Comparison of ENCODE assay signal across 15 cellular contexts in the genomic region with DNA sequence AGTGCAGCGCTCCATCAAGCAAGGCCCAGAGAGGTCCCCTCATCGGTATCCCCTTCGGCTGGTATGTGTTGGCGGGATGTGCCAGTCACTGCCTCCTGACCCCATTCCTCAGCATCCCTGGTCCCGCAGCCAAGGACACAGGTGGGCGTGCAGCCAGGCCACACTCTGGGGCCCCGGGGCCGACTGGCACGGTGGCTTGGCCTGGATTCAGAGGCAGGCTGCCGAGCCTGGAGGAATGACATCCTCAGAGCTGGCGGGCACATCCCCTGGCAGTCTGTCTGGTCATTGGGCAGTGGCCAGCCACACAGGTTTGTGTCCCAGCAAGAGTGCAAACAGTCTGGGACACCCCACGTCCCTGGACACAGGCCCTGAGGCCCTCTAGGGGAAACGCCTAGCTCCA.
DNase-seq lines count a peak whose midpoint lies in the region; ATAC-seq and TF ChIP-seq lines count a peak whose summit lies in the region.
"Had no signal": no experiment of that assay in that cellular context is flagged by ENCODE, and none has a peak within 500 bp of the region (broad histone marks: within the 10 kb centered on the region; RNA-seq: fewer than 3 reads in every experiment).

No MANE protein-coding gene starts in this region.

- no peaks in the 10 kb centered on the region for H3K4me1 Mint-ChIP-seq in natural killer cell treated with Interleukin-12 subunit alpha and Interleukin-12 subunit beta and Interleukin-15 and Interleukin-18, amount 100 ng/mL, for 72 hours (ENCODE audit: low read depth in 2 of 2)
- H3K4me1 Mint-ChIP-seq in T-helper 2 cell treated with Interferon-gamma antibody and Interleukin-4, amounts not matched to agents 5 μg/mL and 100 μg/mL, for 36 hours (ENCODE audit: low read depth): no peaks in the 10 kb centered on the region

- WGBS in psoas muscle, 3 donors: 21 to 31% (median 28%) methylated on average over 13 of the region's 13 CpGs

- no peak overlapping the region for H3K4me3 ChIP-seq in psoas muscle
- H3K4me3 ChIP-seq: SK-N-MC had no signal

- no peak overlapping the region for H3K27ac Mint-ChIP-seq in natural killer cell treated with Interleukin-12 subunit alpha and Interleukin-12 subunit beta and Interleukin-15 and Interleukin-18, amount 100 ng/mL, for 72 hours
- no peak overlapping the region for H3K27ac Mint-ChIP-seq in T-helper 2 cell treated with Interferon-gamma antibody and Interleukin-4, amounts not matched to agents 5 μg/mL and 100 μg/mL, for 36 hours

- no peaks in the 10 kb centered on the region for H3K27me3 ChIP-seq in layer of hippocampus (ENCODE audit: control insufficient read depth, insufficient read depth, low read length)
- peaks cover 0 to 3% (median 0%) of the 10 kb centered on the region in 3 donors for H3K27me3 ChIP-seq in psoas muscle (ENCODE audit: insufficient read depth in 3 of 3, low read length in 2 of 3)
- H3K27me3 ChIP-seq: neutrophil had no signal

- no peaks in the 10 kb centered on the region for H3K4me1 ChIP-seq in psoas muscle

- DNase-seq in NCI-H446 (lab: John Stamatoyannopoulos, UW): peak; percentile 35 to 85
- peak; percentile 87 for DNase-seq in cerebellum (ENCODE audit: low spot score)
- DNase-seq in psoas muscle: peak; percentile 45 to 57
- no peak for DNase-seq in natural killer cell treated with Interleukin-12 subunit alpha and Interleukin-12 subunit beta and Interleukin-15 and Interleukin-18, amount 100 ng/mL, for 72 hours (ENCODE audit: low spot score)
- DNase-seq in T-helper 2 cell treated with Interferon-gamma antibody and Interleukin-4, amounts not matched to agents 5 μg/mL and 100 μg/mL, for 36 hours (ENCODE audit: low spot score): no peak
- DNase-seq in OCI-M1 (lab: John Stamatoyannopoulos, UW): no peak
- DNase-seq: activated CD4-positive, alpha-beta T cell treated with anti-CD3 and anti-CD28 coated beads for 48 hours; activated CD8-positive, alpha-beta memory T cell treated with anti-CD3 and anti-CD28 coated beads, Interleukin-2, amount 50 U/mL, for 4 hours; activated gamma-delta T cell; AML-193; NCI-H1048 had no signal

- H3K36me3 ChIP-seq in psoas muscle (ENCODE audit: insufficient read depth in 1 of 2, low read depth in 1 of 2): no peaks in the 10 kb centered on the region
- H3K36me3 ChIP-seq: neutrophil had no signal

- no peaks in the 10 kb centered on the region for H3K9me3 ChIP-seq in psoas muscle
- H3K9me3 ChIP-seq: neutrophil had no signal

- ATAC-seq in psoas muscle: peak in 3 of 4 donors; percentile 43 to 65 (median 62)
- ATAC-seq in natural killer cell treated with Interleukin-12 subunit alpha and Interleukin-12 subunit beta and Interleukin-15 and Interleukin-18, amount 100 ng/mL, for 72 hours: no peak
- no peak for ATAC-seq in HG02981 (IDR thresholded peaks at IDR 0.05; ENCODE audit: unreplicated experiment)

- H3K9me3 Mint-ChIP-seq in natural killer cell treated with Interleukin-12 subunit alpha and Interleukin-12 subunit beta and Interleukin-15 and Interleukin-18, amount 100 ng/mL, for 72 hours: no peaks in the 10 kb centered on the region
- no peaks in the 10 kb centered on the region for H3K9me3 Mint-ChIP-seq in T-helper 2 cell treated with Interferon-gamma antibody and Interleukin-4, amounts not matched to agents 5 μg/mL and 100 μg/mL, for 36 hours

- no peaks in the 10 kb centered on the region for H3K36me3 Mint-ChIP-seq in natural killer cell treated with Interleukin-12 subunit alpha and Interleukin-12 subunit beta and Interleukin-15 and Interleukin-18, amount 100 ng/mL, for 72 hours
- no peaks in the 10 kb centered on the region for H3K36me3 Mint-ChIP-seq in T-helper 2 cell treated with Interferon-gamma antibody and Interleukin-4, amounts not matched to agents 5 μg/mL and 100 μg/mL, for 36 hours (ENCODE audit: low read depth)

- peak overlapping the region; percentile 33 for H3K27ac ChIP-seq in layer of hippocampus (ENCODE audit: low read depth, low read length)
- no peak overlapping the region for H3K27ac ChIP-seq in psoas muscle
- H3K27ac ChIP-seq: neutrophil, SK-N-MC had no signal

- intact Hi-C loops in psoas muscle (cut with DNase I): no loop called here

- TF ChIP-seq CTCF in psoas muscle (IDR thresholded peaks at IDR 0.05): no peak

- H3K4me3 Mint-ChIP-seq in natural killer cell treated with Interleukin-12 subunit alpha and Interleukin-12 subunit beta and Interleukin-15 and Interleukin-18, amount 100 ng/mL, for 72 hours: no peak overlapping the region
- H3K4me3 Mint-ChIP-seq in T-helper 2 cell treated with Interferon-gamma antibody and Interleukin-4, amounts not matched to agents 5 μg/mL and 100 μg/mL, for 36 hours: no peak overlapping the region

- H3K27me3 Mint-ChIP-seq in natural killer cell treated with Interleukin-12 subunit alpha and Interleukin-12 subunit beta and Interleukin-15 and Interleukin-18, amount 100 ng/mL, for 72 hours: peaks cover 2 to 11% of the 10 kb centered on the region in 2 donors
- no peaks in the 10 kb centered on the region for H3K27me3 Mint-ChIP-seq in T-helper 2 cell treated with Interferon-gamma antibody and Interleukin-4, amounts not matched to agents 5 μg/mL and 100 μg/mL, for 36 hours (ENCODE audit: low read depth)

Comparison
In these comparisons a context has a peak if more than half of its experiments do, and no peak if none do; other contexts are left out.
1. DNase-seq: peak in NCI-H446 (2 of 2), cerebellum (single experiment) and psoas muscle (2 of 2); none in natural killer cell treated with Interleukin-12 subunit alpha and Interleukin-12 subunit beta and Interleukin-15 and Interleukin-18, amount 100 ng/mL, for 72 hours (single experiment), T-helper 2 cell treated with Interferon-gamma antibody and Interleukin-4, amounts not matched to agents 5 μg/mL and 100 μg/mL, for 36 hours (single experiment) and OCI-M1 (single experiment).
2. ATAC-seq: peak in psoas muscle (3 of 4); none in natural killer cell treated with Interleukin-12 subunit alpha and Interleukin-12 subunit beta and Interleukin-15 and Interleukin-18, amount 100 ng/mL, for 72 hours (0 of 2) and HG02981 (single experiment).